ENCODE assay signal across 8 cellular contexts in genomic region chr20:2206957-2207769, GRCh38.
DNase-seq lines count a peak whose midpoint lies in the region; ATAC-seq and TF ChIP-seq lines count a peak whose summit lies in the region.

No MANE protein-coding gene starts in this region.

- TF ChIP-seq CTCF in 22Rv1 (IDR thresholded peaks at IDR 0.05): peak; percentile 91
- peak; percentile 89 for TF ChIP-seq CTCF in GM13977 (IDR thresholded peaks at IDR 0.05; ENCODE audit: extremely low read depth, insufficient read depth, missing control alignments)
- TF ChIP-seq CTCF in Panc1 (IDR thresholded peaks at IDR 0.05): peak; percentile 93
- TF ChIP-seq CTCF in suprapubic skin (IDR thresholded peaks at IDR 0.05): peak; percentile 27 to 84

- H3K9me3 ChIP-seq in Panc1 (ENCODE audit: control insufficient read depth, insufficient read depth, low read depth, low read length): no peaks in the 10 kb centered on the region
- H3K9me3 ChIP-seq in suprapubic skin: no peaks in the 10 kb centered on the region

- no peak for TF ChIP-seq POLR2A in suprapubic skin (IDR thresholded peaks at IDR 0.05)

- no TSS peak for BruUV-seq in Panc1 (replicated peaks; lab: Mats Ljungman, UMichigan)

- H3K36me3 ChIP-seq in Panc1 (ENCODE audit: control insufficient read depth, insufficient read depth, low read length) (no peaks in the 10 kb centered on the region), suprapubic skin (no peaks in the 10 kb centered on the region)

- 0% methylated on average over 11 of the region's 82 CpGs for WGBS in suprapubic skin

- intact Hi-C loops in Panc1 (cut with micrococcal nuclease; ENCODE audit: unreplicated experiment): loop anchor here (2.0 kb wide), 1 partner anchor 248 kb away; no protein-coding TSS in a partner anchor

- peak; percentile 97 for ATAC-seq in Panc1

- H3K27ac ChIP-seq in 22Rv1 (no peak overlapping the region), Panc1 (ENCODE audit: low read length) (no peak overlapping the region), suprapubic skin (no peak overlapping the region)

- H3K27me3 ChIP-seq in Panc1 (ENCODE audit: control insufficient read depth, insufficient read depth, low read length) (peaks cover 23% of the 10 kb centered on the region), suprapubic skin (peaks cover 21% of the 10 kb centered on the region)

- DNase-seq in GM13977 (ENCODE audit: low spot score): peak; percentile 88
- peak; percentile 48 for DNase-seq in HT-29 (ENCODE audit: low spot score)
- DNase-seq in Panc1 (ENCODE audit: low read depth, low spot score): no peak
- DNase-seq in activated naive CD4-positive, alpha-beta T cell treated with Interleukin-2 at 50 U/mL for 16 hours: peak; percentile 79
- peak; percentile 67 for DNase-seq in glomerular visceral epithelial cell (ENCODE audit: extremely low spot score)
- peak; percentile 36 for DNase-seq in occipital lobe (lab: John Stamatoyannopoulos, UW)
- peak; percentile 76 to 86 for DNase-seq in suprapubic skin (ENCODE audit: low spot score in 2 of 2)

- POLR2A ChIA-PET in Panc1 (lab: Charles Lee): interaction anchor here (0.6 kb wide), 1 partner anchor 250 kb away, joined by 5 read pairs; no protein-coding TSS in a partner anchor

- TF ChIP-seq EP300 in suprapubic skin (IDR thresholded peaks at IDR 0.05): no peak

- H3K4me1 ChIP-seq in Panc1 (ENCODE audit: control insufficient read depth, insufficient read depth, low read length) (no peaks in the 10 kb centered on the region), suprapubic skin (peaks cover 14% of the 10 kb centered on the region)

- peak overlapping the region; percentile 47 to 63 for H3K4me3 ChIP-seq in Panc1 (ENCODE audit: low read depth in 2 of 2, low read length in 2 of 2)
- peak overlapping the region; percentile 65 for H3K4me3 ChIP-seq in suprapubic skin

- CTCF ChIA-PET in Panc1 (lab: Charles Lee): interaction anchor here (0.6 to 1.7 kb wide), 9 partner anchors 9 to 445 kb away, joined by 3 to 10 read pairs (median 4); partner anchors contain the start of gene NOP56

- in situ Hi-C loops in GM13977 (cut with MboI; ENCODE audit: low pct_unique_long_range_greater_than_20kb, low sequenced_read_pairs, unreplicated experiment) (no loop called here), Panc1 (cut with HindIII; ENCODE audit: low pct_unique_long_range_greater_than_20kb, low sequenced_read_pairs) (no loop called here)
